8 cellular contexts compared by ENCODE assay signal in the genomic region with DNA sequence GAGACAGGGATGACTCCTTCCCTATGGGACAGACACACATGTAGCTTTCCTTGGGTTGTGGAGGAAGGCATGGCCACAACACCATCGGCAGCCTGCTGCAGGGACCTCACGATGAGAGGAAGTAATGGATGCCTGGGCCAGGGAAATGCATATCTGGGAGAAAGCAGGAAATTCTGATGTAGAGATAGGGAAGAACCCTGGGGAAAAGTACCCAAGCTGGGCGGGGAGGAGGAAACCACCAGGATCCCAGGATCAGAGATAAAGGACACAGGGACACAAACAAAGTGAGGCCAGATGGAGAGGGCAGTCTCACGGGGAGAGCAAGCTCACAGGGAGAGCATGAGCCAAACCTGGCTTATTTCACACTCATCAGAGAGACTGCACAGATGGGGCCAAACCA.
A peak's percentile ranks its signal among the peaks of the same experiment; 100 is the strongest.
DNase-seq lines count a peak whose midpoint lies in the region; ATAC-seq and TF ChIP-seq lines count a peak whose summit lies in the region.
"Not testable (repeated sequence)": the region's sequence is repeated elsewhere in the genome, so short reads cannot be mapped to it uniquely, and the experiment has no call there.

No MANE protein-coding gene starts in this region.

- intact Hi-C loops in activated naive CD4-positive, alpha-beta T cell treated with anti-CD3 and anti-CD28 coated beads for 36 hours (cut with micrococcal nuclease); left ventricle myocardium inferior (cut with micrococcal nuclease): not testable (repeated sequence)

- TF ChIP-seq CTCF in C4-2B (conservative IDR thresholded peaks at IDR 0.05); HFFc6 (IDR thresholded peaks at IDR 0.05); RWPE1 (conservative IDR thresholded peaks at IDR 0.05; ENCODE audit: low read depth); VCaP (conservative IDR thresholded peaks at IDR 0.05); left ventricle myocardium inferior (IDR thresholded peaks at IDR 0.05; ENCODE audit: borderline replicate concordance): not testable (repeated sequence)

- peaks cover 10% of the 10 kb centered on the region for H3K27me3 Mint-ChIP-seq in HFFc6 (ENCODE audit: insufficient read depth)
- not testable (repeated sequence) for H3K27me3 Mint-ChIP-seq in activated naive CD4-positive, alpha-beta T cell treated with anti-CD3 and anti-CD28 coated beads for 36 hours (ENCODE audit: low read depth); stimulated activated naive CD8-positive, alpha-beta T cell treated with anti-CD3 and anti-CD28 coated beads, Interleukin-15, amount 100 ng/mL, for 72 hours

- not testable (repeated sequence) for H3K27me3 ChIP-seq in left ventricle myocardium inferior (ENCODE audit: low read depth)

- not testable (repeated sequence) for H3K9me3 ChIP-seq in left ventricle myocardium inferior (replicated peaks)

- not testable (repeated sequence) for H3K36me3 Mint-ChIP-seq in HFFc6 (ENCODE audit: low read depth); activated naive CD4-positive, alpha-beta T cell treated with anti-CD3 and anti-CD28 coated beads for 36 hours (ENCODE audit: low read depth)

- not testable (repeated sequence) for H3K4me3 ChIP-seq in left ventricle myocardium inferior

- peaks cover 21% of the 10 kb centered on the region for H3K4me1 Mint-ChIP-seq in HFFc6 (ENCODE audit: low read depth)
- H3K4me1 Mint-ChIP-seq in activated naive CD4-positive, alpha-beta T cell treated with anti-CD3 and anti-CD28 coated beads for 36 hours (ENCODE audit: low read depth): peaks cover 16% of the 10 kb centered on the region
- H3K4me1 Mint-ChIP-seq in stimulated activated naive CD8-positive, alpha-beta T cell treated with anti-CD3 and anti-CD28 coated beads, Interleukin-15, amount 100 ng/mL, for 72 hours: peaks cover 12% of the 10 kb centered on the region

- H3K36me3 ChIP-seq in left ventricle myocardium inferior: not testable (repeated sequence)

- peak overlapping the region; percentile 57; the same call in 1 of the 2 replicates for H3K4me3 Mint-ChIP-seq in HFFc6
- peak overlapping the region; percentile 18 for H3K4me3 Mint-ChIP-seq in activated naive CD4-positive, alpha-beta T cell treated with anti-CD3 and anti-CD28 coated beads for 36 hours
- H3K4me3 Mint-ChIP-seq in stimulated activated naive CD8-positive, alpha-beta T cell treated with anti-CD3 and anti-CD28 coated beads, Interleukin-15, amount 100 ng/mL, for 72 hours: not testable (repeated sequence)

- peak overlapping the region; percentile 81 for H3K27ac ChIP-seq in C4-2B
- H3K27ac ChIP-seq in RWPE1: peak overlapping the region; percentile 63
- H3K27ac ChIP-seq in VCaP: peak overlapping the region; percentile 90
- peak overlapping the region; percentile 68 for H3K27ac ChIP-seq in left ventricle myocardium inferior (replicated peaks)

- not testable (repeated sequence) for DNase-seq in HFFc6; RWPE1 (ENCODE audit: low spot score); activated naive CD4-positive, alpha-beta T cell treated with anti-CD3 and anti-CD28 coated beads for 36 hours; left ventricle myocardium inferior; stimulated activated naive CD8-positive, alpha-beta T cell treated with anti-CD3 and anti-CD28 coated beads, Interleukin-15, amount 100 ng/mL, for 72 hours
- peak; percentile 51 for DNase-seq in dermis blood vessel endothelial cell

- CTCF ChIA-PET in RWPE1 (lab: Yijun Ruan, JAX); activated naive CD4-positive, alpha-beta T cell treated with anti-CD3 and anti-CD28 coated beads for 36 hours (lab: Charles Lee): not testable (repeated sequence)

- ATAC-seq in stimulated activated naive CD8-positive, alpha-beta T cell treated with anti-CD3 and anti-CD28 coated beads, Interleukin-15, amount 100 ng/mL, for 72 hours: not testable (repeated sequence)

- H3K9me3 Mint-ChIP-seq in HFFc6; activated naive CD4-positive, alpha-beta T cell treated with anti-CD3 and anti-CD28 coated beads for 36 hours; stimulated activated naive CD8-positive, alpha-beta T cell treated with anti-CD3 and anti-CD28 coated beads, Interleukin-15, amount 100 ng/mL, for 72 hours: not testable (repeated sequence)

- H3K27ac Mint-ChIP-seq in HFFc6: peak overlapping the region; percentile 73; the same call in 1 of the 2 replicates
- peak overlapping the region; percentile 31 for H3K27ac Mint-ChIP-seq in activated naive CD4-positive, alpha-beta T cell treated with anti-CD3 and anti-CD28 coated beads for 36 hours
- peak overlapping the region; percentile 66 to 77 for H3K27ac Mint-ChIP-seq in stimulated activated naive CD8-positive, alpha-beta T cell treated with anti-CD3 and anti-CD28 coated beads, Interleukin-15, amount 100 ng/mL, for 72 hours

- POLR2A ChIA-PET in RWPE1 (lab: Yijun Ruan, JAX; ENCODE audit: low non-redundant PET): not testable (repeated sequence)

- H3K4me1 ChIP-seq in left ventricle myocardium inferior: not testable (repeated sequence)
